Comparison of ENCODE assay signal across 26 cellular contexts in genomic region chr20:40993794-40994540, GRCh38. TPM values are rescaled to one million over a fixed set of nuclear protein-coding genes. Genes with fewer than 3 reads are reported as not detected.
DNase-seq lines count a peak whose midpoint lies in the region; ATAC-seq and TF ChIP-seq lines count a peak whose summit lies in the region.
"Had no signal": no experiment of that assay in that cellular context is flagged by ENCODE, and none has a peak within 500 bp of the region (broad histone marks: within the 10 kb centered on the region; RNA-seq: fewer than 3 reads in every experiment).

No MANE protein-coding gene starts in this region.

- H3K27ac ChIP-seq in Karpas-422 (ENCODE audit: low read length), result peak overlapping the region; percentile 98
- H3K27ac ChIP-seq in Peyer's patch, result no peak overlapping the region
- H3K27ac ChIP-seq: left lung, upper lobe of left lung had no signal

- H3K36me3 ChIP-seq in Karpas-422 (ENCODE audit: insufficient read depth, low read length), result no peaks in the 10 kb centered on the region
- H3K36me3 ChIP-seq in Peyer's patch, result no peaks in the 10 kb centered on the region
- no peaks in the 10 kb centered on the region for H3K36me3 ChIP-seq in mucosa of descending colon (ENCODE audit: low read depth)
- H3K36me3 ChIP-seq: left lung, upper lobe of left lung had no signal

- no peaks in the 10 kb centered on the region for H3K9me3 ChIP-seq in Karpas-422 (ENCODE audit: low read length)
- no peaks in the 10 kb centered on the region for H3K9me3 ChIP-seq in Peyer's patch
- H3K9me3 ChIP-seq in mucosa of descending colon, result no peaks in the 10 kb centered on the region
- H3K9me3 ChIP-seq: left lung, upper lobe of left lung had no signal

- CTCF ChIA-PET in GM10248 (lab: Yijun Ruan, JAX), result interaction anchor here (1.2 to 18.9 kb wide), 6 partner anchors 14 to 345 kb away, joined by 3 to 196 read pairs (median 84); no protein-coding TSS in a partner anchor

- H3K27me3 ChIP-seq in Karpas-422 (ENCODE audit: low read length) (no peaks in the 10 kb centered on the region), Peyer's patch (no peaks in the 10 kb centered on the region)
- H3K27me3 ChIP-seq: left lung, upper lobe of left lung had no signal

- no peak overlapping the region for H2AFZ ChIP-seq in Karpas-422 (ENCODE audit: low read length)

- peaks cover 5% of the 10 kb centered on the region for H3K27me3 Mint-ChIP-seq in glutamatergic neuron (ENCODE audit: unreplicated experiment)
- H3K27me3 Mint-ChIP-seq: stimulated activated memory B cell treated with anti-CD40 and anti-IgM and Interleukin-4, amounts not matched to agents 10 μg/mL and 1 μg/mL and 100 μg/mL, for 72 hours had no signal

- H3K4me3 ChIP-seq in Karpas-422 (ENCODE audit: low read length) (no peak overlapping the region), Peyer's patch (no peak overlapping the region), mucosa of descending colon (no peak overlapping the region)
- H3K4me3 ChIP-seq: left lung, upper lobe of left lung had no signal

- POLR2A ChIA-PET in GM10248 (lab: Yijun Ruan, JAX), result no interaction called here

- DNase-seq in COLO829 (ENCODE audit: low spot score) (peak; percentile 71), Karpas-422 (peak; percentile 93), SHP77 treated with DMSO at 0.1 percent for 48 hours (lab: John Stamatoyannopoulos, UW) (peak; percentile 5), glutamatergic neuron (peak; percentile 54), GM10248 (ENCODE audit: extremely low spot score) (no peak), Peyer's patch (no peak), mucosa of descending colon (no peak)
- DNase-seq: activated CD4-positive, alpha-beta T cell treated with anti-CD3 and anti-CD28 coated beads, Interleukin-2, amount 50 U/mL, for 48 hours; activated CD4-positive, CD25-positive, alpha-beta regulatory T cell; activated naive CD8-positive, alpha-beta T cell treated with anti-CD3 and anti-CD28 coated beads, Interleukin-2, amount 10 ng/mL, durations not matched to agents 7 days and 5 days; activated T-cell treated with anti-CD3 and anti-CD28 coated beads for 4 hours; caudate nucleus; cortex of kidney; left lung; mesenchymal stem cell; NCI-H1092; NCI-H2029; NCI-H2227 treated with DMSO at 0.1 percent for 48 hours; NCI-H774; stimulated activated CD4-positive, alpha-beta T cell treated with anti-CD3 and anti-CD28 coated beads, Interleukin-4, amount 100 ng/mL, for 4 hours; T1000; upper lobe of left lung had no signal

- peak overlapping the region; percentile 19 for H3K9ac ChIP-seq in Karpas-422 (ENCODE audit: low read length)

- peak overlapping the region; percentile 70 for H3K4me2 ChIP-seq in Karpas-422 (ENCODE audit: low read depth, low read length, poor library complexity, severe bottlenecking)

- no peak for TF ChIP-seq POLR2A in Peyer's patch (IDR thresholded peaks at IDR 0.05)

- intact Hi-C loops in mucosa of descending colon (cut with DNase I, micrococcal nuclease), result loop anchor here (5.0 kb wide), 1 partner anchor 103 kb away; no protein-coding TSS in a partner anchor

- peaks cover 16% of the 10 kb centered on the region for H3K4me1 Mint-ChIP-seq in glutamatergic neuron (ENCODE audit: low read depth, unreplicated experiment)

- H3K4me1 ChIP-seq in Karpas-422 (ENCODE audit: low read length) (peaks cover 79% of the 10 kb centered on the region), Peyer's patch (peaks cover 0 to 12% (median 7%) of the 10 kb centered on the region in 4 donors), mucosa of descending colon (ENCODE audit: low read depth) (peaks cover 7% of the 10 kb centered on the region)

- TF ChIP-seq CTCF in glutamatergic neuron (IDR thresholded peaks at IDR 0.05; ENCODE audit: partially characterized antibody, unreplicated experiment) (no peak), GM10248 (IDR thresholded peaks at IDR 0.05; ENCODE audit: control extremely low read depth, extremely low read depth, low read depth, missing control alignments) (no peak), Peyer's patch (IDR thresholded peaks at IDR 0.05) (no peak), mucosa of descending colon (IDR thresholded peaks at IDR 0.05) (no peak)

- H3K9me3 Mint-ChIP-seq in glutamatergic neuron (ENCODE audit: unreplicated experiment), result no peaks in the 10 kb centered on the region
- H3K9me3 Mint-ChIP-seq: activated naive CD8-positive, alpha-beta T cell treated with anti-CD3 and anti-CD28 coated beads, Interleukin-2, amount 10 ng/mL, durations not matched to agents 7 days and 5 days; stimulated activated memory B cell treated with anti-CD40 and anti-IgM and Interleukin-4, amounts not matched to agents 10 μg/mL and 1 μg/mL and 100 μg/mL, for 72 hours had no signal

- H3K4me3 Mint-ChIP-seq in glutamatergic neuron (ENCODE audit: unreplicated experiment), result no peak overlapping the region
- H3K4me3 Mint-ChIP-seq: activated naive CD8-positive, alpha-beta T cell treated with anti-CD3 and anti-CD28 coated beads, Interleukin-2, amount 10 ng/mL, durations not matched to agents 7 days and 5 days; CD14-positive monocyte; stimulated activated memory B cell treated with anti-CD40 and anti-IgM and Interleukin-4, amounts not matched to agents 10 μg/mL and 1 μg/mL and 100 μg/mL, for 72 hours had no signal

- no peak for ATAC-seq in mucosa of descending colon
- ATAC-seq: left lung; Right ventricle myocardium inferior; sciatic nerve; stimulated activated memory B cell treated with anti-CD40 and anti-IgM and Interleukin-4, amounts not matched to agents 10 μg/mL and 1 μg/mL and 100 μg/mL, for 72 hours had no signal

- H4K20me1 ChIP-seq in Karpas-422 (ENCODE audit: insufficient read depth, low read depth, low read length), result no peaks in the 10 kb centered on the region

- no peaks in the 10 kb centered on the region for H3K36me3 Mint-ChIP-seq in glutamatergic neuron (ENCODE audit: unreplicated experiment)
- H3K36me3 Mint-ChIP-seq: activated naive CD8-positive, alpha-beta T cell treated with anti-CD3 and anti-CD28 coated beads, Interleukin-2, amount 10 ng/mL, durations not matched to agents 7 days and 5 days; CD14-positive monocyte; stimulated activated memory B cell treated with anti-CD40 and anti-IgM and Interleukin-4, amounts not matched to agents 10 μg/mL and 1 μg/mL and 100 μg/mL, for 72 hours had no signal

- 0 out of 2 replicates have a peak, but pooled peaks cover 7% of the 10 kb centered on the region for H3K79me2 ChIP-seq in Karpas-422 (ENCODE audit: low read length)

- H3K9me2 ChIP-seq in Karpas-422 (replicated peaks; ENCODE audit: insufficient read depth, low read length), result no peaks in the 10 kb centered on the region

- peak overlapping the region; percentile 75 for H3K27ac Mint-ChIP-seq in glutamatergic neuron (ENCODE audit: unreplicated experiment)
- H3K27ac Mint-ChIP-seq: activated naive CD8-positive, alpha-beta T cell treated with anti-CD3 and anti-CD28 coated beads, Interleukin-2, amount 10 ng/mL, durations not matched to agents 7 days and 5 days; stimulated activated memory B cell treated with anti-CD40 and anti-IgM and Interleukin-4, amounts not matched to agents 10 μg/mL and 1 μg/mL and 100 μg/mL, for 72 hours had no signal

RNA-seq across cellular contexts. Expression of gene TOP1, which starts 34.7 kb away (rescaled TPM):
- total RNA-seq in Karpas-422 (2014; rRNA removed; shearing (Covaris generic); ENCODE audit: low replicate concordance), result 89.5 and 101 TPM in 2 replicates
- total RNA-seq in glutamatergic neuron (ENCODE audit: unreplicated experiment) (68.7 TPM), Peyer's patch (10 to 100 TPM; 34.4 to 72.6 (median 39.8) TPM), mucosa of descending colon (10 to 100 TPM; 51.8 to 60.0 (median 57.7) TPM)

Comparison
In these comparisons a context has a peak if more than half of its experiments do, and no peak if none do; other contexts are left out.
1. DNase-seq: peak in COLO829 (single experiment), Karpas-422 (single experiment), SHP77 treated with DMSO at 0.1 percent for 48 hours (single experiment) and glutamatergic neuron (single experiment); none in GM10248 (single experiment), Peyer's patch (0 of 3) and mucosa of descending colon (0 of 3).